8 cellular contexts compared by ENCODE assay signal in the genomic region with DNA sequence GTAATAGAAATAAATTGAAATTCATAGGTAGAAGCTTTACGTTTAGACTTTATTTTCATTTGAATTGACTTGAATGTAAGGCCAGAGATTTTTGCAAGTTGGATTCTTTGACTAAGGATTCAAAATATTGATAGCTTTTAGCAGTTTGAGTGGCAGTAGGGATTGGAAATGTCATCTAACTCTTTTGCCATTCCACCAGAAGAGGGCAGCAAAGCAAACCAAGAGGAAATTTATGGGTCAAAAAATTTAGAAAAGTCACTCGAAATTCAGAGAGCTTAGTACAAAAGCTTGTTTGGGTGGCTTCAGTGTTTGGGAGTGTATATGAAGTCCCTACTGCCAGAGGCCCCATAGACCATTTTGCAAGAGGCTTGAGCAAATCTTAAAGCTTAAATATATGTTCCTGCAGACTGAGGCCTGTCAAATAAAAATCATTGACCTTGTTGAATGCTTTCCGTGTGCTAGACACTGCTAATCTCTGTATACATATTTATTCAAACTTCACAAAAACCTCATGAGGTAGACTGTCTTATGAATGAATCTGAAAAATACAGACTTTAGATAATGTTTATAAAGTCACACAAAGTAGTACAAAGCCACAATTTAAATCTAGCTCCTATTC. TPM values are rescaled to one million over a fixed set of nuclear protein-coding genes. Genes with fewer than 3 reads are reported as not detected.
DNase-seq lines count a peak whose midpoint lies in the region; ATAC-seq and TF ChIP-seq lines count a peak whose summit lies in the region.

No MANE protein-coding gene starts in this region.

- CTCF ChIA-PET in activated naive CD4-positive, alpha-beta T cell treated with anti-CD3 and anti-CD28 coated beads, Interleukin-2, amount 10 ng/mL, durations not matched to agents 7 days and 5 days (lab: Charles Lee): interaction anchor here (0.7 to 3.7 kb wide), 23 partner anchors 13 to 389 kb away, joined by 3 to 32 read pairs (median 5); no protein-coding TSS in a partner anchor

- no peak overlapping the region for H3K9ac ChIP-seq in fibroblast of lung (ENCODE audit: insufficient read depth, low read length)

- H3K27me3 ChIP-seq in fibroblast of lung (ENCODE audit: control insufficient read depth, insufficient read depth, low read length): no peaks in the 10 kb centered on the region

- H3K27ac Mint-ChIP-seq in activated naive CD4-positive, alpha-beta T cell treated with anti-CD3 and anti-CD28 coated beads, Interleukin-2, amount 10 ng/mL, durations not matched to agents 7 days and 5 days: no peak overlapping the region
- H3K27ac Mint-ChIP-seq in progenitor cell of endocrine pancreas: peak overlapping the region; percentile 11

- ATAC-seq in GM21390 (IDR thresholded peaks at IDR 0.05; ENCODE audit: unreplicated experiment): no peak

- H3K4me2 ChIP-seq in fibroblast of lung (ENCODE audit: extremely low read depth, insufficient read depth, low read length): no peak overlapping the region

- H3K36me3 Mint-ChIP-seq in activated naive CD4-positive, alpha-beta T cell treated with anti-CD3 and anti-CD28 coated beads, Interleukin-2, amount 10 ng/mL, durations not matched to agents 7 days and 5 days: no peaks in the 10 kb centered on the region
- peaks cover 5% of the 10 kb centered on the region for H3K36me3 Mint-ChIP-seq in progenitor cell of endocrine pancreas (ENCODE audit: insufficient read depth)

- H3K4me3 ChIP-seq in fibroblast of lung (replicated peaks in 1 of 4; ENCODE audit: control extremely low read depth in 1 of 4, insufficient read depth in 1 of 4, low read depth in 3 of 4, low read length in 4 of 4): no peak overlapping the region

- H3K36me3 ChIP-seq in fibroblast of lung (ENCODE audit: control insufficient read depth, insufficient read depth, low read length): no peaks in the 10 kb centered on the region

- H3K4me1 Mint-ChIP-seq in activated naive CD4-positive, alpha-beta T cell treated with anti-CD3 and anti-CD28 coated beads, Interleukin-2, amount 10 ng/mL, durations not matched to agents 7 days and 5 days: no peaks in the 10 kb centered on the region
- peaks cover 4% of the 10 kb centered on the region for H3K4me1 Mint-ChIP-seq in progenitor cell of endocrine pancreas (ENCODE audit: low read depth)

- no peaks in the 10 kb centered on the region for H3K79me2 ChIP-seq in fibroblast of lung (ENCODE audit: control insufficient read depth, insufficient read depth, low read length)

- H3K27ac ChIP-seq in fibroblast of lung (ENCODE audit: insufficient read depth, low read length): no peak overlapping the region

- peak; percentile 38 for DNase-seq in activated naive CD4-positive, alpha-beta T cell treated with anti-CD3 and anti-CD28 coated beads, Interleukin-2, amount 10 ng/mL, durations not matched to agents 7 days and 5 days
- no peak for DNase-seq in activated naive CD4-positive, alpha-beta T cell treated with anti-CD3 and anti-CD28 coated beads, Interleukin-2, amount 50 U/mL, for 16 hours
- peak; percentile 50 for DNase-seq in LHCN-M2 (ENCODE audit: low read depth)
- DNase-seq in T-helper 1 cell: peak in 3 of 5 donors; percentile 19 to 44 (median 20)
- peak; percentile 13 to 59 for DNase-seq in fibroblast of lung (ENCODE audit: low read depth in 2 of 2)
- no peak for DNase-seq in progenitor cell of endocrine pancreas (ENCODE audit: low spot score, unreplicated experiment)
- DNase-seq in occipital lobe (lab: John Stamatoyannopoulos, UW): no peak

- no peak overlapping the region for H2AFZ ChIP-seq in fibroblast of lung (ENCODE audit: low read length)

- TF ChIP-seq CTCF in fibroblast of lung (conservative IDR thresholded peaks at IDR 0.05 in 1 of 2, IDR thresholded peaks at IDR 0.05 in 1 of 2; ENCODE audit: low read depth in 1 of 2, low read length in 2 of 2) (peak; percentile 66 to 76), progenitor cell of endocrine pancreas (IDR thresholded peaks at IDR 0.05; ENCODE audit: unreplicated experiment) (peak; percentile 82)

- H3K9me3 Mint-ChIP-seq in activated naive CD4-positive, alpha-beta T cell treated with anti-CD3 and anti-CD28 coated beads, Interleukin-2, amount 10 ng/mL, durations not matched to agents 7 days and 5 days: no peaks in the 10 kb centered on the region
- H3K9me3 Mint-ChIP-seq in progenitor cell of endocrine pancreas (ENCODE audit: low read depth): no peaks in the 10 kb centered on the region

- H3K4me3 Mint-ChIP-seq in activated naive CD4-positive, alpha-beta T cell treated with anti-CD3 and anti-CD28 coated beads, Interleukin-2, amount 10 ng/mL, durations not matched to agents 7 days and 5 days: no peak overlapping the region
- no peak overlapping the region for H3K4me3 Mint-ChIP-seq in progenitor cell of endocrine pancreas (ENCODE audit: low read depth)

- peaks cover 4% of the 10 kb centered on the region for H3K4me1 ChIP-seq in fibroblast of lung (ENCODE audit: control insufficient read depth, extremely low read depth, insufficient read depth, low read length)

- no peaks in the 10 kb centered on the region for H3K9me3 ChIP-seq in fibroblast of lung (ENCODE audit: control insufficient read depth, insufficient read depth, low read depth, low read length)

- H4K20me1 ChIP-seq in fibroblast of lung (ENCODE audit: control insufficient read depth, extremely low read depth, insufficient read depth, low read length): no peaks in the 10 kb centered on the region

- no peaks in the 10 kb centered on the region for H3K27me3 Mint-ChIP-seq in activated naive CD4-positive, alpha-beta T cell treated with anti-CD3 and anti-CD28 coated beads, Interleukin-2, amount 10 ng/mL, durations not matched to agents 7 days and 5 days
- no peaks in the 10 kb centered on the region for H3K27me3 Mint-ChIP-seq in progenitor cell of endocrine pancreas

RNA-seq across cellular contexts. Expression of gene RSBN1L, which starts 44.6 kb away (rescaled TPM):
- total RNA-seq in LHCN-M2 (2014; rRNA removed) (13.7 and 18.8 TPM in 2 replicates), fibroblast of lung (19.7 and 20.0 TPM in 2 replicates), progenitor cell of endocrine pancreas (23.4 and 24.5 TPM in 2 replicates), occipital lobe (76.7 TPM)
- 5.4 TPM for polyA plus RNA-seq in LHCN-M2 (2012)
- polyA plus RNA-seq in fibroblast of lung: 10.5 and 12.0 TPM in 2 replicates
- polyA plus RNA-seq in fibroblast of lung (2012): 9.6 and 10.4 TPM in 2 replicates
- 1.9 and 2.1 TPM in 2 replicates for polyA minus RNA-seq in fibroblast of lung (ENCODE audit: low replicate concordance)

Comparison
In these comparisons a context has a peak if more than half of its experiments do, and no peak if none do; other contexts are left out.
1. DNase-seq: peak in activated naive CD4-positive, alpha-beta T cell treated with anti-CD3 and anti-CD28 coated beads, Interleukin-2, amount 10 ng/mL, durations not matched to agents 7 days and 5 days (single experiment), LHCN-M2 (single experiment), T-helper 1 cell (3 of 5) and fibroblast of lung (2 of 2); none in activated naive CD4-positive, alpha-beta T cell treated with anti-CD3 and anti-CD28 coated beads, Interleukin-2, amount 50 U/mL, for 16 hours (single experiment), progenitor cell of endocrine pancreas (single experiment) and occipital lobe (single experiment).